34 cellular contexts compared by ENCODE assay signal in genomic region chr9:106039151-106039935, GRCh38.
"Had no signal": no experiment of that assay in that cellular context is flagged by ENCODE, and none has a peak within 500 bp of the region (broad histone marks: within the 10 kb centered on the region; RNA-seq: fewer than 3 reads in every experiment).

No MANE protein-coding gene starts in this region.

- H3K27ac ChIP-seq: adrenal gland, body of pancreas, breast epithelium, PC-9, RWPE1, WERI-Rb-1 had no signal

- H3K4me3 Mint-ChIP-seq: activated CD4-positive, alpha-beta T cell treated with anti-CD3 and anti-CD28 coated beads, Interleukin-2, amount 10 ng/mL, durations not matched to agents 24 days and 14 days; activated CD8-positive, alpha-beta T cell treated with anti-CD3 and anti-CD28 coated beads for 36 hours; activated naive CD4-positive, alpha-beta T cell treated with anti-CD3 and anti-CD28 coated beads, Interleukin-2, amount 50 U/mL, for 24 hours; activated T-cell treated with anti-CD3 and anti-CD28 coated beads, Interleukin-2, amount 50 U/mL, for 24 hours had no signal

- ATAC-seq: activated CD8-positive, alpha-beta T cell treated with anti-CD3 and anti-CD28 coated beads for 36 hours; body of pancreas; Right ventricle myocardium inferior; SK-N-SH treated with all-trans-retinoic acid at 6 μM for 48 hours had no signal

- H2AFZ ChIP-seq: PC-9 had no signal

- H3K36me3 Mint-ChIP-seq: activated naive CD4-positive, alpha-beta T cell treated with anti-CD3 and anti-CD28 coated beads, Interleukin-2, amount 50 U/mL, for 24 hours had no signal

- H3K4me2 ChIP-seq: PC-9 had no signal

- H3K36me3 ChIP-seq: adrenal gland, breast epithelium, WERI-Rb-1 had no signal

- H3K9me3 Mint-ChIP-seq: activated CD4-positive, alpha-beta T cell treated with anti-CD3 and anti-CD28 coated beads, Interleukin-2, amount 10 ng/mL, durations not matched to agents 24 days and 14 days; activated naive CD4-positive, alpha-beta T cell treated with anti-CD3 and anti-CD28 coated beads, Interleukin-2, amount 50 U/mL, for 24 hours; activated T-cell treated with anti-CD3 and anti-CD28 coated beads, Interleukin-2, amount 50 U/mL, for 24 hours; activated T-helper 2 cell treated with anti-CD3 and anti-CD28 coated beads, Interferon-gamma antibody, Interleukin-2, Interleukin-4, amounts not matched to agents 10 μg/mL and 5 μg/mL and 100 μg/mL, durations not matched to agents 14 hours and 24 hours and 36 hours had no signal

- H3K9me3 ChIP-seq: adrenal gland, breast epithelium had no signal

- H3K27me3 ChIP-seq: adrenal gland, body of pancreas, breast epithelium had no signal

- H3K4me1 ChIP-seq: adrenal gland, body of pancreas, breast epithelium had no signal

- H3K4me3 ChIP-seq: adrenal gland, body of pancreas, breast epithelium, PC-9 had no signal

- DNase-seq: activated CD4-positive, alpha-beta T cell treated with anti-CD3 and anti-CD28 coated beads, Interleukin-2, amount 10 ng/mL, durations not matched to agents 24 days and 14 days; activated CD4-positive, alpha-beta T cell treated with anti-CD3 and anti-CD28 coated beads, Interleukin-2, amount 50 U/mL, for 4 hours; activated CD8-positive, alpha-beta T cell treated with anti-CD3 and anti-CD28 coated beads for 36 hours; activated gamma-delta T cell; activated naive CD4-positive, alpha-beta T cell treated with Interleukin-2 at 50 U/mL for 16 hours; activated T-cell treated with anti-CD3 and anti-CD28 coated beads, Interleukin-2, amount 50 U/mL, for 24 hours; adrenal gland; body of pancreas; MM.1S; MV-4-11; NCI-H1092; NCI-H1417; NCI-H146; NCI-H187; NCI-H2029 treated with DMSO at 0.1 percent for 48 hours; NCI-H2107; NCI-H2171; NCI-H510A; NCI-H526; NCI-H748 treated with DMSO at 0.1 percent for 48 hours; NK-92 treated with Interleukin-12 subunit alpha and Interleukin-12 subunit beta, amount 100 ng/mL, for 24 hours; PC-9; SIG-M5; SW 1271; T-helper 1 cell; T-helper 2 cell; T-helper 9 cell; WERI-Rb-1 had no signal

- H3K27me3 Mint-ChIP-seq: activated CD4-positive, alpha-beta T cell treated with anti-CD3 and anti-CD28 coated beads, Interleukin-2, amount 10 ng/mL, durations not matched to agents 24 days and 14 days; activated CD8-positive, alpha-beta T cell treated with anti-CD3 and anti-CD28 coated beads for 36 hours; activated naive CD4-positive, alpha-beta T cell treated with anti-CD3 and anti-CD28 coated beads, Interleukin-2, amount 50 U/mL, for 24 hours; activated T-cell treated with anti-CD3 and anti-CD28 coated beads, Interleukin-2, amount 50 U/mL, for 24 hours had no signal

- H3K27ac Mint-ChIP-seq: activated CD4-positive, alpha-beta T cell treated with anti-CD3 and anti-CD28 coated beads, Interleukin-2, amount 10 ng/mL, durations not matched to agents 24 days and 14 days; activated CD8-positive, alpha-beta T cell treated with anti-CD3 and anti-CD28 coated beads for 36 hours; activated naive CD4-positive, alpha-beta T cell treated with anti-CD3 and anti-CD28 coated beads, Interleukin-2, amount 50 U/mL, for 24 hours; activated T-cell treated with anti-CD3 and anti-CD28 coated beads, Interleukin-2, amount 50 U/mL, for 24 hours; activated T-helper 2 cell treated with anti-CD3 and anti-CD28 coated beads, Interferon-gamma antibody, Interleukin-2, Interleukin-4, amounts not matched to agents 10 μg/mL and 5 μg/mL and 100 μg/mL, durations not matched to agents 14 hours and 24 hours and 36 hours had no signal

- H3K4me1 Mint-ChIP-seq: activated CD4-positive, alpha-beta T cell treated with anti-CD3 and anti-CD28 coated beads, Interleukin-2, amount 10 ng/mL, durations not matched to agents 24 days and 14 days; activated naive CD4-positive, alpha-beta T cell treated with anti-CD3 and anti-CD28 coated beads, Interleukin-2, amount 50 U/mL, for 24 hours had no signal
